ENCODE assay signal across 6 cellular contexts in genomic region chr6:41071501-41071922, GRCh38. TPM values are rescaled to one million over a fixed set of nuclear protein-coding genes. Genes with fewer than 3 reads are reported as not detected.
DNase-seq lines count a peak whose midpoint lies in the region; ATAC-seq, FAIRE-seq and TF ChIP-seq lines count a peak whose summit lies in the region.

No MANE protein-coding gene starts in this region.

- no peak for ATAC-seq in PC-3

- H3K9me2 ChIP-seq in PC-3 (replicated peaks; ENCODE audit: low read length) = no peaks in the 10 kb centered on the region

- H3K27ac ChIP-seq in PC-3 (ENCODE audit: low read length) = peak overlapping the region; percentile 96
- H3K27ac ChIP-seq in thyroid gland = peak overlapping the region; percentile 94 to 100 (median 99)

- intact Hi-C loops in PC-3 (cut with micrococcal nuclease) = loop anchor here (1.0 to 5.0 kb wide), 2 partner anchors 65 to 246 kb away; no protein-coding TSS in a partner anchor
- intact Hi-C loops in thyroid gland (cut with DNase I) = no loop called here

- H3K9me3 ChIP-seq in PC-3 (ENCODE audit: low read length) = no peaks in the 10 kb centered on the region
- no peaks in the 10 kb centered on the region for H3K9me3 ChIP-seq in thyroid gland

- peak overlapping the region; percentile 72 for H3K4me3 ChIP-seq in PC-3 (ENCODE audit: low read length)
- H3K4me3 ChIP-seq in foreskin fibroblast (ENCODE audit: low read depth in 1 of 2, low read length in 2 of 2) = peak overlapping the region; percentile 88 to 97
- H3K4me3 ChIP-seq in thyroid gland (replicated peaks in 1 of 3) = peak overlapping the region; percentile 21 to 82 (median 69)

- TF ChIP-seq CTCF in PC-3 (conservative IDR thresholded peaks at IDR 0.05; ENCODE audit: low read depth, low read length) = no peak
- no peak for TF ChIP-seq CTCF in foreskin fibroblast (IDR thresholded peaks at IDR 0.05; ENCODE audit: low read depth, low read length)
- TF ChIP-seq CTCF in thyroid gland (IDR thresholded peaks at IDR 0.05) = peak in 1 of 6 experiments; percentile 7

- TF ChIP-seq POLR2A in GM12891 (IDR thresholded peaks at IDR 0.05; ENCODE audit: low read depth, low read length) (peak; percentile 79), thyroid gland (IDR thresholded peaks at IDR 0.05) (no peak)

- peaks cover 47% of the 10 kb centered on the region for H3K79me2 ChIP-seq in PC-3 (ENCODE audit: low read length)

- CTCF ChIA-PET in PC-3 (lab: Charles Lee) = no interaction called here

- FAIRE-seq in GM12891 (lab: Jason Lieb, UNC) = no peak

- peak overlapping the region; percentile 98 for H3K9ac ChIP-seq in PC-3 (ENCODE audit: low read length)

- H3K4me2 ChIP-seq in PC-3 (ENCODE audit: low read length) = peak overlapping the region; percentile 92

- WGBS in thyroid gland, 2 donors = 1 to 3% methylated on average over 16 of the region's 16 CpGs

- DNase-seq in GM12891 (ENCODE audit: insufficient read length, low spot score) = no peak
- peak; percentile 82 for DNase-seq in PC-3
- no peak for DNase-seq in foreskin fibroblast
- peak in 1 of 2 donors; percentile 79 for DNase-seq in thyroid gland
- no peak for DNase-seq in COLO829 (ENCODE audit: low spot score)
- no peak for DNase-seq in NCI-H1930 (lab: John Stamatoyannopoulos, UW)

- H4K20me1 ChIP-seq in PC-3 (ENCODE audit: low read length) = peaks cover 25% of the 10 kb centered on the region

- H3K36me3 ChIP-seq in PC-3 (ENCODE audit: low read depth, low read length) (no peaks in the 10 kb centered on the region; the same call in 1 of the 2 replicates), thyroid gland (no peaks in the 10 kb centered on the region)

- H3K4me1 ChIP-seq in PC-3 (ENCODE audit: insufficient read depth, low read length) (peaks cover 36% of the 10 kb centered on the region), thyroid gland (peaks cover 26 to 31% of the 10 kb centered on the region in 2 donors)

- no peaks in the 10 kb centered on the region for H3K27me3 ChIP-seq in PC-3 (ENCODE audit: low read length)
- no peaks in the 10 kb centered on the region for H3K27me3 ChIP-seq in thyroid gland

- BruUV-seq in PC-3 (replicated peaks; lab: Mats Ljungman, UMichigan) = TSS peak; percentile 65

- no peaks in the 10 kb centered on the region for H3F3A ChIP-seq in PC-3 (ENCODE audit: low read length, unreplicated experiment)

- POLR2A ChIA-PET in PC-3 (lab: Charles Lee; ENCODE audit: unreplicated experiment) = interaction anchor here (0.6 to 0.7 kb wide), 2 partner anchors 36 to 113 kb away, joined by 4 to 6 read pairs; no protein-coding TSS in a partner anchor

- peak overlapping the region; percentile 90 for H2AFZ ChIP-seq in PC-3 (ENCODE audit: low read length)

TF ChIP-seq in GM12891, 5 proteins besides CTCF, POLR2A, EP300 and RAD21:
- no peak for TF ChIP-seq SPI1 (IDR thresholded peaks at IDR 0.05; ENCODE audit: low read depth, low read length)
- TF ChIP-seq TAF1 (IDR thresholded peaks at IDR 0.05; ENCODE audit: low read depth, low read length) = peak; percentile 32; the same call in 1 of the 2 replicates

RNA-seq across cellular contexts. Expression of gene OARD1, which starts 0.6 kb away (rescaled TPM):
- 41.3 TPM for polyA plus RNA-seq in GM12891 (2012; ENCODE audit: low read depth, missing spikeins)
- total RNA-seq in PC-3 (2014; rRNA removed) (11.2 and 12.1 TPM in 2 replicates), thyroid gland (10 to 100 TPM; 23.6 to 31.7 (median 25.4) TPM)

RNA-seq across cellular contexts. Expression of gene NFYA, which starts 1.3 kb away (rescaled TPM):
- polyA plus RNA-seq in GM12891 (2012; ENCODE audit: low read depth, missing spikeins) = 15.7 TPM
- total RNA-seq in PC-3 (2014; rRNA removed) (31.7 and 32.9 TPM in 2 replicates), thyroid gland (10 to 100 TPM; 31.8 to 40.3 (median 36.0) TPM)

RNA-seq across cellular contexts. Expression of gene APOBEC2, which starts 18.5 kb away (rescaled TPM):
- not detected for polyA plus RNA-seq in GM12891 (2012; ENCODE audit: low read depth, missing spikeins)
- total RNA-seq in PC-3 (2014; rRNA removed) (not detected in 2 replicates), thyroid gland (not detected)

RNA-seq across cellular contexts. Expression of gene TSPO2, which starts 29.2 kb away (rescaled TPM):
- polyA plus RNA-seq in GM12891 (2012; ENCODE audit: low read depth, missing spikeins) = not detected
- total RNA-seq in PC-3 (2014; rRNA removed) (not detected in 2 replicates), thyroid gland (not detected)

RNA-seq across cellular contexts. Expression of gene UNC5CL, which starts 32.5 kb away (rescaled TPM):
- polyA plus RNA-seq in GM12891 (2012; ENCODE audit: low read depth, missing spikeins) = 0.31 TPM
- 0.58 and 1.4 TPM in 2 replicates for total RNA-seq in PC-3 (2014; rRNA removed)
- 1 to 10 TPM in 3 of 4 donors, under 1 TPM in 1; 0.93 to 3.6 (median 2.0) TPM for total RNA-seq in thyroid gland
